In the genomic region with DNA sequence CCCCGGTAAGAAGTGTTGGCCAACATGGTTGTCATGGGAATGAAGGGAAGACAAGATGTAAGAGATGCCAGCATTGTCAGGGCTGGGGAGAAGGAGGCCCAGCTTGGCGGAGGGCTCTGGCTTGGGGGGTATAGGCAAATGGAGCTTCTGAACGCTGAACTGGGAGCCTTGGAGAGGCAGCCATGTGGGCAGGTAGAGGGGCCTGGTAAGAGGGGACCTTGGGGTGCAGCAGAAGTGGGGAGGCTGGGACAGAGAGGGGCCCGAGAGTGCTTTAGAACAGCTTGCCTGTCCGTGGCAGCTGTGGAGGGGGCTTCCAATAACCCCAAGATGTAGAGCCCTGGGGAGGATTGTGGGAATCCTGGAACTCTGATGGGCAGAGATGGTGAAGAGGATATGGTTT, we compare ENCODE assay signal across 17 cellular contexts. TPM values are rescaled to one million over a fixed set of nuclear protein-coding genes. Genes with fewer than 3 reads are reported as not detected.
"Had no signal": no experiment of that assay in that cellular context is flagged by ENCODE, and none has a peak within 500 bp of the region (broad histone marks: within the 10 kb centered on the region; RNA-seq: fewer than 3 reads in every experiment).

No MANE protein-coding gene starts in this region.

- H3K36me3 ChIP-seq: esophagus squamous epithelium, upper lobe of left lung, vagina had no signal

- H3K9me3 ChIP-seq: esophagus squamous epithelium, mucosa of descending colon, tibial artery, upper lobe of left lung, vagina had no signal

- H3K4me3 Mint-ChIP-seq: immature natural killer cell; stimulated activated memory B cell treated with anti-CD40 and anti-IgM and Interleukin-4, amounts not matched to agents 10 μg/mL and 1 μg/mL and 100 μg/mL, for 72 hours; stimulated activated naive CD8-positive, alpha-beta T cell treated with anti-CD3 and anti-CD28 coated beads, Interleukin-15, Interleukin-2, amounts not matched to agents 100 ng/mL and 50 ng/mL, for 24 hours had no signal

- H3K4me3 ChIP-seq: esophagus squamous epithelium, mucosa of descending colon, tibial artery, upper lobe of left lung, vagina had no signal

- ATAC-seq: left cardiac atrium; left ventricle myocardium superior; mucosa of descending colon; naive thymus-derived CD8-positive, alpha-beta T cell; stimulated activated memory B cell treated with anti-CD40 and anti-IgM and Interleukin-4, amounts not matched to agents 10 μg/mL and 1 μg/mL and 100 μg/mL, for 72 hours had no signal

- H3K27me3 Mint-ChIP-seq: stimulated activated memory B cell treated with anti-CD40 and anti-IgM and Interleukin-4, amounts not matched to agents 10 μg/mL and 1 μg/mL and 100 μg/mL, for 72 hours; stimulated activated naive CD8-positive, alpha-beta T cell treated with anti-CD3 and anti-CD28 coated beads, Interleukin-15, Interleukin-2, amounts not matched to agents 100 ng/mL and 50 ng/mL, for 24 hours had no signal

- H3K27me3 ChIP-seq: esophagus squamous epithelium, tibial artery, upper lobe of left lung, vagina had no signal

- H3K27ac ChIP-seq: esophagus squamous epithelium, tibial artery, upper lobe of left lung, vagina had no signal

- H3K4me1 ChIP-seq: esophagus squamous epithelium, tibial artery, upper lobe of left lung, vagina had no signal

- H3K27ac Mint-ChIP-seq: stimulated activated memory B cell treated with anti-CD40 and anti-IgM and Interleukin-4, amounts not matched to agents 10 μg/mL and 1 μg/mL and 100 μg/mL, for 72 hours; stimulated activated naive CD8-positive, alpha-beta T cell treated with anti-CD3 and anti-CD28 coated beads, Interleukin-15, Interleukin-2, amounts not matched to agents 100 ng/mL and 50 ng/mL, for 24 hours had no signal

- H3K4me1 Mint-ChIP-seq: immature natural killer cell; stimulated activated memory B cell treated with anti-CD40 and anti-IgM and Interleukin-4, amounts not matched to agents 10 μg/mL and 1 μg/mL and 100 μg/mL, for 72 hours had no signal

- DNase-seq: effector memory CD4-positive, alpha-beta T cell; esophagus squamous epithelium; foreskin fibroblast; immature natural killer cell; left cardiac atrium; left ventricle myocardium superior; mammary epithelial cell; mucosa of descending colon; naive thymus-derived CD8-positive, alpha-beta T cell; stimulated activated CD4-positive, alpha-beta T cell treated with anti-CD3 and anti-CD28 coated beads, Interleukin-4, amount 100 ng/mL, for 1 hour; stimulated activated CD8-positive, alpha-beta memory T cell treated with anti-CD3 and anti-CD28 coated beads, Interleukin-4, amount 100 ng/mL, for 48 hours; tibial artery; upper lobe of left lung had no signal

- H3K9me3 Mint-ChIP-seq: immature natural killer cell; stimulated activated memory B cell treated with anti-CD40 and anti-IgM and Interleukin-4, amounts not matched to agents 10 μg/mL and 1 μg/mL and 100 μg/mL, for 72 hours; stimulated activated naive CD8-positive, alpha-beta T cell treated with anti-CD3 and anti-CD28 coated beads, Interleukin-15, Interleukin-2, amounts not matched to agents 100 ng/mL and 50 ng/mL, for 24 hours had no signal

RNA-seq across cellular contexts. Expression of a gene that starts 3.0 kb away (rescaled TPM):
- total RNA-seq: temporal lobe had no signal
